8 cellular contexts compared by ENCODE assay signal in the genomic region with DNA sequence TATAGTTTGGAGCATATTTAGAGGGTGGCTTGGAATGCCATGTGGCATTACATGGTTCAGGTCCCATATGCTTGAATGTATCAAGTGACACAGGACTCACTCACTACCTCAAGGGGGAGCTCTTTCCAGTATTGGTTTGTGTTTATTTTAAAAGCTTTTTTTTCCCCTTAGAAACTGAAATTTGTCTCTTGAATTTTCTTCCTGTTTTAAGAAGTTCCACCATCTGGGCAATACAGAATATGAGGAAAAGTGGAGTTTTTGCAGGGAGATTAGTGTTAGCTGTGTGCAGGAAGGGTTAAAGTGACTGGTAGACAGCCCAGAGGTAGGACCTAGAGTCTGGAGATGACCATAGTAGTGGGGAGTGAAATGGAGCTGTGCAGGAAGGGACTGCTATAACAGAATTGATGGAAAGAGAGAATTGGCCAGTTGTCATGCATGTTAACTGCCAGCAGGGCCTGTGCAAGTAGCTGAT. TPM values are rescaled to one million over a fixed set of nuclear protein-coding genes. Genes with fewer than 3 reads are reported as not detected.
DNase-seq lines count a peak whose midpoint lies in the region; ATAC-seq and TF ChIP-seq lines count a peak whose summit lies in the region.

No MANE protein-coding gene starts in this region.

- H3K4me3 ChIP-seq in AG10803 (ENCODE audit: low read length): no peak overlapping the region
- H3K4me3 ChIP-seq in coronary artery: no peak overlapping the region

- peak; percentile 28 for DNase-seq in AG10803 (ENCODE audit: low read depth)
- DNase-seq in NCI-H526 treated with DMSO at 0.1 percent for 48 hours (lab: John Stamatoyannopoulos, UW): peak; percentile 27
- DNase-seq in coronary artery (ENCODE audit: low spot score): no peak
- peak; percentile 42 for DNase-seq in myocyte (ENCODE audit: low read depth)

- no peak for ATAC-seq in HG03175 (IDR thresholded peaks at IDR 0.05; ENCODE audit: unreplicated experiment)
- no peak for ATAC-seq in HG02938 (IDR thresholded peaks at IDR 0.05; ENCODE audit: unreplicated experiment)
- ATAC-seq in HG02798 (IDR thresholded peaks at IDR 0.05; ENCODE audit: poor library complexity, unreplicated experiment): no peak

- TF ChIP-seq CTCF in AG10803 (conservative IDR thresholded peaks at IDR 0.05; ENCODE audit: low read length) (peak; percentile 61), GM12872 (IDR thresholded peaks at IDR 0.05; ENCODE audit: insufficient read depth, low read depth, low read length) (peak; percentile 78), coronary artery (IDR thresholded peaks at IDR 0.05) (peak; percentile 15)

- H3K27ac ChIP-seq in coronary artery: no peak overlapping the region

RNA-seq across cellular contexts. Expression of gene CTNNA1, which starts 36.6 kb away (rescaled TPM):
- 586 and 787 TPM in 2 replicates for total RNA-seq in myocyte
- 300 TPM for polyA plus RNA-seq in myocyte (2012)

Comparison
In these comparisons a context has a peak if more than half of its experiments do, and no peak if none do; other contexts are left out.
1. CTCF ChIP-seq: peak in every context shown above with its lines; median percentile 78 in GM12872; 61 in AG10803; 15 in coronary artery.